In the genomic region with DNA sequence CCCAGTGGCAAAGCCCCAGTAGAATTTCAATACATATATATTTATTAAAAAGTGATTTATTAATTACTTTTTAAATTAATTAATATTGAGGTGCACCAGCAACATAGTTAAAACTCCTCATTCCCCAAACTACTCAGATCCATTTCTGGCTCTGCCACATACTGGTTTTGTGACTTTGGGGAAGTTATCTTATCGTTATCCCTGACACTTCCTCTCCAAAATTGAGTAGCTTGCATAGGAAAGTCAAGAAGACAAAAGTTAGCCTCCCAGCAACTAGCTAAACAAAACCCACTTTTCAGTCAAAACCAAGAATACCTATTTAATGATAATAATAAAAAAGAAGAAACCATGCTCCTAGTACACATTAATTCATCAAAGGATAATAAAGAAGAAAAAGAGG, we compare ENCODE assay signal across 1 cellular context.
TF ChIP-seq lines count a peak whose summit lies in the region.

No MANE protein-coding gene starts in this region.

TF ChIP-seq in K562, 482 proteins besides CTCF, POLR2A, EP300 and RAD21 (continued from another document):
- TF ChIP-seq TCF3 (CRISPR knock-in tag; IDR thresholded peaks at IDR 0.05) (no peak), ETV1 (tag; conservative IDR thresholded peaks at IDR 0.05; ENCODE audit: low read depth) (0 out of 2 replicates have a peak, but pooled peaks have one; percentile 40), COPS2 (conservative IDR thresholded peaks at IDR 0.05) (no peak), MAFF (IDR thresholded peaks at IDR 0.05; ENCODE audit: low read length) (no peak), ZNF445 (CRISPR knock-in tag; IDR thresholded peaks at IDR 0.05; ENCODE audit: low read depth) (no peak), FOXP1 (CRISPR knock-in tag; IDR thresholded peaks at IDR 0.05) (no peak), CBX5 (IDR thresholded peaks at IDR 0.05; ENCODE audit: borderline replicate concordance, low read depth) (no peak), CEBPB (tag; IDR thresholded peaks at IDR 0.05) (no peak), CCAR2 (IDR thresholded peaks at IDR 0.05; ENCODE audit: low read depth, low read length) (no peak), ZNF584 (CRISPR knock-in tag; IDR thresholded peaks at IDR 0.05; ENCODE audit: low read depth) (no peak), ZNF583 (CRISPR knock-in tag; IDR thresholded peaks at IDR 0.05) (no peak), GABPA (tag; conservative IDR thresholded peaks at IDR 0.05; ENCODE audit: low read depth) (0 out of 2 replicates have a peak, but pooled peaks have one; percentile 20), ARID1B (IDR thresholded peaks at IDR 0.05) (peak; percentile 37), SPI1 (IDR thresholded peaks at IDR 0.05; ENCODE audit: borderline replicate concordance, low read depth, low read length) (peak; percentile 89), FOXK2 (conservative IDR thresholded peaks at IDR 0.05 in 1 of 2, IDR thresholded peaks at IDR 0.05 in 1 of 2; ENCODE audit: low read depth in 2 of 2) (no peak), ZNF766 (CRISPR knock-in tag; conservative IDR thresholded peaks at IDR 0.05) (no peak), DACH1 (IDR thresholded peaks at IDR 0.05; ENCODE audit: partially characterized antibody) (no peak), ZSCAN29 (IDR thresholded peaks at IDR 0.05) (no peak), CAMTA2 (CRISPR knock-in tag; conservative IDR thresholded peaks at IDR 0.05) (no peak), RCOR1 (IDR thresholded peaks at IDR 0.05; ENCODE audit: borderline replicate concordance in 1 of 2, low read depth in 2 of 2, low read length in 2 of 2) (0 out of 4 replicates have a peak, but pooled peaks of 1 of the 2 experiments have one; percentile 31), HDAC8 (tag; IDR thresholded peaks at IDR 0.05) (no peak), ZNF589 (CRISPR knock-in tag; IDR thresholded peaks at IDR 0.05; ENCODE audit: low read depth) (no peak), ZBTB7A (IDR thresholded peaks at IDR 0.05; ENCODE audit: borderline replicate concordance, control insufficient read depth, low read depth, low read length) (no peak), ZNF76 (CRISPR knock-in tag; IDR thresholded peaks at IDR 0.05; ENCODE audit: borderline replicate concordance) (no peak), THRAP3 (IDR thresholded peaks at IDR 0.05; ENCODE audit: borderline replicate concordance) (no peak), ZNF263 (CRISPR knock-in tag; IDR thresholded peaks at IDR 0.05; ENCODE audit: borderline replicate concordance) (no peak), NR2F6 (CRISPR knock-in tag; IDR thresholded peaks at IDR 0.05) (no peak), SAFB2 (IDR thresholded peaks at IDR 0.05; ENCODE audit: borderline replicate concordance, low read depth, low read length, severe bottlenecking) (no peak), ZFP30 (CRISPR knock-in tag; IDR thresholded peaks at IDR 0.05; ENCODE audit: borderline replicate concordance) (no peak), NCOR1 (IDR thresholded peaks at IDR 0.05) (no peak), SMARCE1 (IDR thresholded peaks at IDR 0.05) (no peak)
- TF ChIP-seq, protein P1, sequence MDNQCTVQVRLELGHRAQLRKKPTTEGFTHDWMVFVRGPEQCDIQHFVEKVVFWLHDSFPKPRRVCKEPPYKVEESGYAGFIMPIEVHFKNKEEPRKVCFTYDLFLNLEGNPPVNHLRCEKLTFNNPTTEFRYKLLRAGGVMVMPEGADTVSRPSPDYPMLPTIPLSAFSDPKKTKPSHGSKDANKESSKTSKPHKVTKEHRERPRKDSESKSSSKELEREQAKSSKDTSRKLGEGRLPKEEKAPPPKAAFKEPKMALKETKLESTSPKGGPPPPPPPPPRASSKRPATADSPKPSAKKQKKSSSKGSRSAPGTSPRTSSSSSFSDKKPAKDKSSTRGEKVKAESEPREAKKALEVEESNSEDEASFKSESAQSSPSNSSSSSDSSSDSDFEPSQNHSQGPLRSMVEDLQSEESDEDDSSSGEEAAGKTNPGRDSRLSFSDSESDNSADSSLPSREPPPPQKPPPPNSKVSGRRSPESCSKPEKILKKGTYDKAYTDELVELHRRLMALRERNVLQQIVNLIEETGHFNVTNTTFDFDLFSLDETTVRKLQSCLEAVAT (IDR thresholded peaks at IDR 0.05) = no peak
- TF ChIP-seq, protein P2, sequence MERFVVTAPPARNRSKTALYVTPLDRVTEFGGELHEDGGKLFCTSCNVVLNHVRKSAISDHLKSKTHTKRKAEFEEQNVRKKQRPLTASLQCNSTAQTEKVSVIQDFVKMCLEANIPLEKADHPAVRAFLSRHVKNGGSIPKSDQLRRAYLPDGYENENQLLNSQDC (CRISPR knock-in tag; IDR thresholded peaks at IDR 0.05) = no peak
- TF ChIP-seq, protein P3, sequence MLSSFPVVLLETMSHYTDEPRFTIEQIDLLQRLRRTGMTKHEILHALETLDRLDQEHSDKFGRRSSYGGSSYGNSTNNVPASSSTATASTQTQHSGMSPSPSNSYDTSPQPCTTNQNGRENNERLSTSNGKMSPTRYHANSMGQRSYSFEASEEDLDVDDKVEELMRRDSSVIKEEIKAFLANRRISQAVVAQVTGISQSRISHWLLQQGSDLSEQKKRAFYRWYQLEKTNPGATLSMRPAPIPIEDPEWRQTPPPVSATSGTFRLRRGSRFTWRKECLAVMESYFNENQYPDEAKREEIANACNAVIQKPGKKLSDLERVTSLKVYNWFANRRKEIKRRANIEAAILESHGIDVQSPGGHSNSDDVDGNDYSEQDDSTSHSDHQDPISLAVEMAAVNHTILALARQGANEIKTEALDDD (IDR thresholded peaks at IDR 0.05) = peak; percentile 64
- TF ChIP-seq, protein P4, sequence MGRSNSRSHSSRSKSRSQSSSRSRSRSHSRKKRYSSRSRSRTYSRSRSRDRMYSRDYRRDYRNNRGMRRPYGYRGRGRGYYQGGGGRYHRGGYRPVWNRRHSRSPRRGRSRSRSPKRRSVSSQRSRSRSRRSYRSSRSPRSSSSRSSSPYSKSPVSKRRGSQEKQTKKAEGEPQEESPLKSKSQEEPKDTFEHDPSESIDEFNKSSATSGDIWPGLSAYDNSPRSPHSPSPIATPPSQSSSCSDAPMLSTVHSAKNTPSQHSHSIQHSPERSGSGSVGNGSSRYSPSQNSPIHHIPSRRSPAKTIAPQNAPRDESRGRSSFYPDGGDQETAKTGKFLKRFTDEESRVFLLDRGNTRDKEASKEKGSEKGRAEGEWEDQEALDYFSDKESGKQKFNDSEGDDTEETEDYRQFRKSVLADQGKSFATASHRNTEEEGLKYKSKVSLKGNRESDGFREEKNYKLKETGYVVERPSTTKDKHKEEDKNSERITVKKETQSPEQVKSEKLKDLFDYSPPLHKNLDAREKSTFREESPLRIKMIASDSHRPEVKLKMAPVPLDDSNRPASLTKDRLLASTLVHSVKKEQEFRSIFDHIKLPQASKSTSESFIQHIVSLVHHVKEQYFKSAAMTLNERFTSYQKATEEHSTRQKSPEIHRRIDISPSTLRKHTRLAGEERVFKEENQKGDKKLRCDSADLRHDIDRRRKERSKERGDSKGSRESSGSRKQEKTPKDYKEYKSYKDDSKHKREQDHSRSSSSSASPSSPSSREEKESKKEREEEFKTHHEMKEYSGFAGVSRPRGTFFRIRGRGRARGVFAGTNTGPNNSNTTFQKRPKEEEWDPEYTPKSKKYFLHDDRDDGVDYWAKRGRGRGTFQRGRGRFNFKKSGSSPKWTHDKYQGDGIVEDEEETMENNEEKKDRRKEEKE (IDR thresholded peaks at IDR 0.05; ENCODE audit: borderline replicate concordance in 1 of 2, control insufficient read depth in 1 of 2, low read depth in 2 of 2, low read length in 1 of 2) = no peak
